ENCODE assay signal across 17 cellular contexts in the genomic region with DNA sequence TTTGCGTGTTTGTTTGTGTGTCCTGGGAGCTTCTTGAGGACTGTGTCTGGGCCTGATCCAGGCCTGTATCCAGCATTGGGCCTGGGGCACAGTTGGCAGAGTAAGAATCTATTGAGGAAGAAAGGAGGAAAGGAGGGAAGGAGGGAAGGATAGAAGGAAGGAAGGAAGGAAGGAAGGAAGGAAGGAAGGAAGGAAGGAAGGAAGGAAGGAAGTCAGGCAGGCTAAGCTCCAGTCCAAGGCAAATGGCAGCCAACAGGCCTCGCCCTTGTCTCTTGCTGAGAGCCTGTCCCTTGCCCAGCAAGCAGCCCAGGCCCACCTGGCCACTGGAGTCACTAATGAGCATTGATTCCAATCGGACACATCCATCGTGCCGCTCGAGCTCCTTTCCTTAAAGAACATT.
DNase-seq lines count a peak whose midpoint lies in the region; ATAC-seq and TF ChIP-seq lines count a peak whose summit lies in the region.
"Had no signal": no experiment of that assay in that cellular context is flagged by ENCODE, and none has a peak within 500 bp of the region (broad histone marks: within the 10 kb centered on the region; RNA-seq: fewer than 3 reads in every experiment).

No MANE protein-coding gene starts in this region.

- no peak overlapping the region for H3K4me2 ChIP-seq in GM23338

- H3K79me2 ChIP-seq in GM23338 (replicated peaks; ENCODE audit: insufficient read depth), result no peaks in the 10 kb centered on the region

- intact Hi-C loops in posterior vena cava (cut with DNase I), result no loop called here

- H3K9me3 Mint-ChIP-seq in GM23338 (peaks cover 15% of the 10 kb centered on the region; the same call in 2 of the 3 replicates), endodermal cell (peaks cover 13% of the 10 kb centered on the region)
- H3K9me3 Mint-ChIP-seq in stimulated activated memory B cell treated with anti-CD40 and anti-IgM and Interleukin-4, amounts not matched to agents 10 μg/mL and 1 μg/mL and 100 μg/mL, for 72 hours, result peaks cover 8% of the 10 kb centered on the region

- 0 out of 2 replicates have a peak overlapping the region, but pooled peaks have one; percentile 69 for H2AFZ ChIP-seq in GM23338

- WGBS in endodermal cell (ENCODE audit: insufficient coverage in 1 of 2, insufficient read length in 1 of 2), 2 experiments, result 99 to 100% methylated on average over 5 to 6 of the region's 6 CpGs

- H3K27ac ChIP-seq in GM23338 (ENCODE audit: low read depth), result no peak overlapping the region
- H3K27ac ChIP-seq in endodermal cell (ENCODE audit: low read depth, low read length), result no peak overlapping the region
- H3K27ac ChIP-seq in WERI-Rb-1, result no peak overlapping the region
- H3K27ac ChIP-seq: HL-60 had no signal

- H3K27me3 Mint-ChIP-seq in GM23338 (ENCODE audit: insufficient read depth, low read depth, poor library complexity) (peaks cover 3% of the 10 kb centered on the region), endodermal cell (ENCODE audit: insufficient read depth) (no peaks in the 10 kb centered on the region)
- H3K27me3 Mint-ChIP-seq in stimulated activated memory B cell treated with anti-CD40 and anti-IgM and Interleukin-4, amounts not matched to agents 10 μg/mL and 1 μg/mL and 100 μg/mL, for 72 hours, result no peaks in the 10 kb centered on the region

- H3K27ac Mint-ChIP-seq in GM23338 (no peak overlapping the region), endodermal cell (peak overlapping the region; percentile 17)
- H3K27ac Mint-ChIP-seq in stimulated activated memory B cell treated with anti-CD40 and anti-IgM and Interleukin-4, amounts not matched to agents 10 μg/mL and 1 μg/mL and 100 μg/mL, for 72 hours, result peak overlapping the region; percentile 9
- H3K27ac Mint-ChIP-seq: CD8-positive, alpha-beta T cell; HFFc6 had no signal

- H3K4me1 Mint-ChIP-seq in GM23338, result no peaks in the 10 kb centered on the region
- H3K4me1 Mint-ChIP-seq in endodermal cell, result peaks cover 8% of the 10 kb centered on the region
- H3K4me1 Mint-ChIP-seq in stimulated activated memory B cell treated with anti-CD40 and anti-IgM and Interleukin-4, amounts not matched to agents 10 μg/mL and 1 μg/mL and 100 μg/mL, for 72 hours, result no peaks in the 10 kb centered on the region
- H3K4me1 Mint-ChIP-seq: CD14-positive monocyte had no signal

- H3K9me3 ChIP-seq in endodermal cell (ENCODE audit: control insufficient read depth, low read length), result peaks cover 8% of the 10 kb centered on the region
- H3K9me3 ChIP-seq in WERI-Rb-1 (ENCODE audit: severe bottlenecking), result no peaks in the 10 kb centered on the region
- H3K9me3 ChIP-seq: BE2C had no signal

- TF ChIP-seq CTCF in GM23338 (conservative IDR thresholded peaks at IDR 0.05; ENCODE audit: low read depth in 2 of 2), result no peak
- no peak for TF ChIP-seq CTCF in endodermal cell (conservative IDR thresholded peaks at IDR 0.05)
- no peak for TF ChIP-seq CTCF in WERI-Rb-1 (IDR thresholded peaks at IDR 0.05; ENCODE audit: low read depth, low read length)

- no peaks in the 10 kb centered on the region for H3K27me3 ChIP-seq in GM23338 (ENCODE audit: insufficient read depth)
- H3K27me3 ChIP-seq in endodermal cell (ENCODE audit: control insufficient read depth, insufficient read depth, low read length, poor library complexity, severe bottlenecking), result no peaks in the 10 kb centered on the region
- no peaks in the 10 kb centered on the region for H3K27me3 ChIP-seq in WERI-Rb-1 (ENCODE audit: insufficient read depth, low read depth, severe bottlenecking)
- H3K27me3 ChIP-seq: BE2C had no signal

- peaks cover 6% of the 10 kb centered on the region; the same call in 1 of the 3 replicates for H3K36me3 Mint-ChIP-seq in GM23338 (ENCODE audit: low read depth)
- no peaks in the 10 kb centered on the region for H3K36me3 Mint-ChIP-seq in endodermal cell (ENCODE audit: low read depth)
- H3K36me3 Mint-ChIP-seq in stimulated activated memory B cell treated with anti-CD40 and anti-IgM and Interleukin-4, amounts not matched to agents 10 μg/mL and 1 μg/mL and 100 μg/mL, for 72 hours, result peaks cover 4% of the 10 kb centered on the region
- H3K36me3 Mint-ChIP-seq: CD14-positive monocyte had no signal

- H3K9me2 ChIP-seq in GM23338 (ENCODE audit: insufficient read depth), result no peaks in the 10 kb centered on the region

- H3K4me3 ChIP-seq in GM23338 (no peak overlapping the region), endodermal cell (ENCODE audit: low read length) (no peak overlapping the region), WERI-Rb-1 (ENCODE audit: low read depth, low read length) (no peak overlapping the region)
- H3K4me3 ChIP-seq: HAP-1 had no signal

- H3K36me3 ChIP-seq in GM23338 (ENCODE audit: insufficient read depth) (no peaks in the 10 kb centered on the region), endodermal cell (ENCODE audit: control insufficient read depth, insufficient read depth, low read length) (no peaks in the 10 kb centered on the region), WERI-Rb-1 (no peaks in the 10 kb centered on the region)
- H3K36me3 ChIP-seq: BE2C, HAP-1 had no signal

- H3K4me1 ChIP-seq in GM23338 (ENCODE audit: insufficient read depth) (no peaks in the 10 kb centered on the region), endodermal cell (ENCODE audit: control insufficient read depth, insufficient read depth, low read length) (peaks cover 4% of the 10 kb centered on the region)
- H3K4me1 ChIP-seq: BE2C, HAP-1 had no signal

- no peaks in the 10 kb centered on the region for H3F3A ChIP-seq in GM23338 (replicated peaks; ENCODE audit: low read depth)

- no peaks in the 10 kb centered on the region for H4K20me1 ChIP-seq in GM23338 (replicated peaks; ENCODE audit: insufficient read depth)

- DNase-seq in GM23338 (ENCODE audit: low spot score), result no peak
- no peak for DNase-seq in endodermal cell
- DNase-seq in posterior vena cava (ENCODE audit: low spot score), result peak; percentile 31
- DNase-seq in HUDEP-2 (lab: John Stamatoyannopoulos, UW; ENCODE audit: unreplicated experiment in 76 of 76), result no peak
- no peak for DNase-seq in central memory CD4-positive, alpha-beta T cell
- DNase-seq in WERI-Rb-1, result no peak
- DNase-seq: BE2C; CD8-positive, alpha-beta T cell; COR-L47; DMS153; DND-41; GDM1; HFFc6 had no signal

- no peak overlapping the region for H3K9ac ChIP-seq in endodermal cell (ENCODE audit: extremely low read depth, low read length, poor library complexity, severe bottlenecking)

- H3K4me3 Mint-ChIP-seq in GM23338, result no peak overlapping the region
- no peak overlapping the region for H3K4me3 Mint-ChIP-seq in endodermal cell
- no peak overlapping the region for H3K4me3 Mint-ChIP-seq in stimulated activated memory B cell treated with anti-CD40 and anti-IgM and Interleukin-4, amounts not matched to agents 10 μg/mL and 1 μg/mL and 100 μg/mL, for 72 hours
- H3K4me3 Mint-ChIP-seq: CD14-positive monocyte; CD8-positive, alpha-beta T cell; HFFc6 had no signal

- no peak for ATAC-seq in GM23338
- no peak for ATAC-seq in stimulated activated memory B cell treated with anti-CD40 and anti-IgM and Interleukin-4, amounts not matched to agents 10 μg/mL and 1 μg/mL and 100 μg/mL, for 72 hours
- ATAC-seq: CD8-positive, alpha-beta T cell had no signal

TF ChIP-seq in GM23338, 12 proteins besides CTCF, POLR2A, EP300 and RAD21:
- no peak for TF ChIP-seq EZH2 (IDR thresholded peaks at IDR 0.05; ENCODE audit: low read depth, unreplicated experiment)
- no peak for TF ChIP-seq CREB1 (CRISPR knock-in tag; IDR thresholded peaks at IDR 0.05; ENCODE audit: low read depth)
- no peak for TF ChIP-seq EZH2phosphoT487 (IDR thresholded peaks at IDR 0.05; ENCODE audit: unreplicated experiment)
- TF ChIP-seq, protein P1, sequence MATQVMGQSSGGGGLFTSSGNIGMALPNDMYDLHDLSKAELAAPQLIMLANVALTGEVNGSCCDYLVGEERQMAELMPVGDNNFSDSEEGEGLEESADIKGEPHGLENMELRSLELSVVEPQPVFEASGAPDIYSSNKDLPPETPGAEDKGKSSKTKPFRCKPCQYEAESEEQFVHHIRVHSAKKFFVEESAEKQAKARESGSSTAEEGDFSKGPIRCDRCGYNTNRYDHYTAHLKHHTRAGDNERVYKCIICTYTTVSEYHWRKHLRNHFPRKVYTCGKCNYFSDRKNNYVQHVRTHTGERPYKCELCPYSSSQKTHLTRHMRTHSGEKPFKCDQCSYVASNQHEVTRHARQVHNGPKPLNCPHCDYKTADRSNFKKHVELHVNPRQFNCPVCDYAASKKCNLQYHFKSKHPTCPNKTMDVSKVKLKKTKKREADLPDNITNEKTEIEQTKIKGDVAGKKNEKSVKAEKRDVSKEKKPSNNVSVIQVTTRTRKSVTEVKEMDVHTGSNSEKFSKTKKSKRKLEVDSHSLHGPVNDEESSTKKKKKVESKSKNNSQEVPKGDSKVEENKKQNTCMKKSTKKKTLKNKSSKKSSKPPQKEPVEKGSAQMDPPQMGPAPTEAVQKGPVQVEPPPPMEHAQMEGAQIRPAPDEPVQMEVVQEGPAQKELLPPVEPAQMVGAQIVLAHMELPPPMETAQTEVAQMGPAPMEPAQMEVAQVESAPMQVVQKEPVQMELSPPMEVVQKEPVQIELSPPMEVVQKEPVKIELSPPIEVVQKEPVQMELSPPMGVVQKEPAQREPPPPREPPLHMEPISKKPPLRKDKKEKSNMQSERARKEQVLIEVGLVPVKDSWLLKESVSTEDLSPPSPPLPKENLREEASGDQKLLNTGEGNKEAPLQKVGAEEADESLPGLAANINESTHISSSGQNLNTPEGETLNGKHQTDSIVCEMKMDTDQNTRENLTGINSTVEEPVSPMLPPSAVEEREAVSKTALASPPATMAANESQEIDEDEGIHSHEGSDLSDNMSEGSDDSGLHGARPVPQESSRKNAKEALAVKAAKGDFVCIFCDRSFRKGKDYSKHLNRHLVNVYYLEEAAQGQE (IDR thresholded peaks at IDR 0.05; ENCODE audit: unreplicated experiment), result no peak
- TF ChIP-seq NANOG (IDR thresholded peaks at IDR 0.05; ENCODE audit: borderline replicate concordance), result no peak
- TF ChIP-seq STAT1 (IDR thresholded peaks at IDR 0.05; ENCODE audit: unreplicated experiment), result no peak
- TF ChIP-seq ZNF114 (CRISPR knock-in tag; IDR thresholded peaks at IDR 0.05), result no peak
- TF ChIP-seq POLR2AphosphoS5 (IDR thresholded peaks at IDR 0.05; ENCODE audit: low read depth), result no peak
- TF ChIP-seq JUNB (IDR thresholded peaks at IDR 0.05; ENCODE audit: unreplicated experiment), result no peak
